In genomic region chrY:16662741-16663140, GRCh38 we compare ENCODE assay signal across 1 cellular context.
TF ChIP-seq lines count a peak whose summit lies in the region.

No MANE protein-coding gene starts in this region.

TF ChIP-seq in GM23338, 12 proteins besides CTCF, POLR2A, EP300 and RAD21 (continued from another document):
- TF ChIP-seq, protein P1, sequence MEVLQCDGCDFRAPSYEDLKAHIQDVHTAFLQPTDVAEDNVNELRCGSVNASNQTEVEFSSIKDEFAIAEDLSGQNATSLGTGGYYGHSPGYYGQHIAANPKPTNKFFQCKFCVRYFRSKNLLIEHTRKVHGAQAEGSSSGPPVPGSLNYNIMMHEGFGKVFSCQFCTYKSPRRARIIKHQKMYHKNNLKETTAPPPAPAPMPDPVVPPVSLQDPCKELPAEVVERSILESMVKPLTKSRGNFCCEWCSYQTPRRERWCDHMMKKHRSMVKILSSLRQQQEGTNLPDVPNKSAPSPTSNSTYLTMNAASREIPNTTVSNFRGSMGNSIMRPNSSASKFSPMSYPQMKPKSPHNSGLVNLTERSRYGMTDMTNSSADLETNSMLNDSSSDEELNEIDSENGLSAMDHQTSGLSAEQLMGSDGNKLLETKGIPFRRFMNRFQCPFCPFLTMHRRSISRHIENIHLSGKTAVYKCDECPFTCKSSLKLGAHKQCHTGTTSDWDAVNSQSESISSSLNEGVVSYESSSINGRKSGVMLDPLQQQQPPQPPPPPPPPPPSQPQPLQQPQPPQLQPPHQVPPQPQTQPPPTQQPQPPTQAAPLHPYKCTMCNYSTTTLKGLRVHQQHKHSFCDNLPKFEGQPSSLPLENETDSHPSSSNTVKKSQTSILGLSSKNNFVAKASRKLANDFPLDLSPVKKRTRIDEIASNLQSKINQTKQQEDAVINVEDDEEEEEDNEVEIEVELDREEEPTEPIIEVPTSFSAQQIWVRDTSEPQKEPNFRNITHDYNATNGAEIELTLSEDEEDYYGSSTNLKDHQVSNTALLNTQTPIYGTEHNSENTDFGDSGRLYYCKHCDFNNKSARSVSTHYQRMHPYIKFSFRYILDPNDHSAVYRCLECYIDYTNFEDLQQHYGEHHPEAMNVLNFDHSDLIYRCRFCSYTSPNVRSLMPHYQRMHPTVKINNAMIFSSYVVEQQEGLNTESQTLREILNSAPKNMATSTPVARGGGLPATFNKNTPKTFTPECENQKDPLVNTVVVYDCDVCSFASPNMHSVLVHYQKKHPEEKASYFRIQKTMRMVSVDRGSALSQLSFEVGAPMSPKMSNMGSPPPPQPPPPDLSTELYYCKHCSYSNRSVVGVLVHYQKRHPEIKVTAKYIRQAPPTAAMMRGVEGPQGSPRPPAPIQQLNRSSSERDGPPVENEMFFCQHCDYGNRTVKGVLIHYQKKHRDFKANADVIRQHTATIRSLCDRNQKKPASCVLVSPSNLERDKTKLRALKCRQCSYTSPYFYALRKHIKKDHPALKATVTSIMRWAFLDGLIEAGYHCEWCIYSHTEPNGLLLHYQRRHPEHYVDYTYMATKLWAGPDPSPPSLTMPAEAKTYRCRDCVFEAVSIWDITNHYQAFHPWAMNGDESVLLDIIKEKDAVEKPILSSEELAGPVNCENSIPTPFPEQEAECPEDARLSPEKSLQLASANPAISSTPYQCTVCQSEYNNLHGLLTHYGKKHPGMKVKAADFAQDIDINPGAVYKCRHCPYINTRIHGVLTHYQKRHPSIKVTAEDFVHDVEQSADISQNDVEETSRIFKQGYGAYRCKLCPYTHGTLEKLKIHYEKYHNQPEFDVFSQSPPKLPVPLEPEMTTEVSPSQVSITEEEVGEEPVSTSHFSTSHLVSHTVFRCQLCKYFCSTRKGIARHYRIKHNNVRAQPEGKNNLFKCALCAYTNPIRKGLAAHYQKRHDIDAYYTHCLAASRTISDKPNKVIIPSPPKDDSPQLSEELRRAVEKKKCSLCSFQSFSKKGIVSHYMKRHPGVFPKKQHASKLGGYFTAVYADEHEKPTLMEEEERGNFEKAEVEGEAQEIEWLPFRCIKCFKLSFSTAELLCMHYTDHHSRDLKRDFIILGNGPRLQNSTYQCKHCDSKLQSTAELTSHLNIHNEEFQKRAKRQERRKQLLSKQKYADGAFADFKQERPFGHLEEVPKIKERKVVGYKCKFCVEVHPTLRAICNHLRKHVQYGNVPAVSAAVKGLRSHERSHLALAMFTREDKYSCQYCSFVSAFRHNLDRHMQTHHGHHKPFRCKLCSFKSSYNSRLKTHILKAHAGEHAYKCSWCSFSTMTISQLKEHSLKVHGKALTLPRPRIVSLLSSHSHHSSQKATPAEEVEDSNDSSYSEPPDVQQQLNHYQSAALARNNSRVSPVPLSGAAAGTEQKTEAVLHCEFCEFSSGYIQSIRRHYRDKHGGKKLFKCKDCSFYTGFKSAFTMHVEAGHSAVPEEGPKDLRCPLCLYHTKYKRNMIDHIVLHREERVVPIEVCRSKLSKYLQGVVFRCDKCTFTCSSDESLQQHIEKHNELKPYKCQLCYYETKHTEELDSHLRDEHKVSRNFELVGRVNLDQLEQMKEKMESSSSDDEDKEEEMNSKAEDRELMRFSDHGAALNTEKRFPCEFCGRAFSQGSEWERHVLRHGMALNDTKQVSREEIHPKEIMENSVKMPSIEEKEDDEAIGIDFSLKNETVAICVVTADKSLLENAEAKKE (CRISPR knock-in tag; IDR thresholded peaks at IDR 0.05), result no peak
- TF ChIP-seq STAT1 (IDR thresholded peaks at IDR 0.05; ENCODE audit: unreplicated experiment) (no peak), POLR2AphosphoS5 (IDR thresholded peaks at IDR 0.05; ENCODE audit: low read depth) (no peak), JUNB (IDR thresholded peaks at IDR 0.05; ENCODE audit: unreplicated experiment) (no peak), EZH2 (IDR thresholded peaks at IDR 0.05; ENCODE audit: low read depth, unreplicated experiment) (no peak), ZNF331 (CRISPR knock-in tag; IDR thresholded peaks at IDR 0.05; ENCODE audit: low read depth) (no peak)
- TF ChIP-seq, protein P2, sequence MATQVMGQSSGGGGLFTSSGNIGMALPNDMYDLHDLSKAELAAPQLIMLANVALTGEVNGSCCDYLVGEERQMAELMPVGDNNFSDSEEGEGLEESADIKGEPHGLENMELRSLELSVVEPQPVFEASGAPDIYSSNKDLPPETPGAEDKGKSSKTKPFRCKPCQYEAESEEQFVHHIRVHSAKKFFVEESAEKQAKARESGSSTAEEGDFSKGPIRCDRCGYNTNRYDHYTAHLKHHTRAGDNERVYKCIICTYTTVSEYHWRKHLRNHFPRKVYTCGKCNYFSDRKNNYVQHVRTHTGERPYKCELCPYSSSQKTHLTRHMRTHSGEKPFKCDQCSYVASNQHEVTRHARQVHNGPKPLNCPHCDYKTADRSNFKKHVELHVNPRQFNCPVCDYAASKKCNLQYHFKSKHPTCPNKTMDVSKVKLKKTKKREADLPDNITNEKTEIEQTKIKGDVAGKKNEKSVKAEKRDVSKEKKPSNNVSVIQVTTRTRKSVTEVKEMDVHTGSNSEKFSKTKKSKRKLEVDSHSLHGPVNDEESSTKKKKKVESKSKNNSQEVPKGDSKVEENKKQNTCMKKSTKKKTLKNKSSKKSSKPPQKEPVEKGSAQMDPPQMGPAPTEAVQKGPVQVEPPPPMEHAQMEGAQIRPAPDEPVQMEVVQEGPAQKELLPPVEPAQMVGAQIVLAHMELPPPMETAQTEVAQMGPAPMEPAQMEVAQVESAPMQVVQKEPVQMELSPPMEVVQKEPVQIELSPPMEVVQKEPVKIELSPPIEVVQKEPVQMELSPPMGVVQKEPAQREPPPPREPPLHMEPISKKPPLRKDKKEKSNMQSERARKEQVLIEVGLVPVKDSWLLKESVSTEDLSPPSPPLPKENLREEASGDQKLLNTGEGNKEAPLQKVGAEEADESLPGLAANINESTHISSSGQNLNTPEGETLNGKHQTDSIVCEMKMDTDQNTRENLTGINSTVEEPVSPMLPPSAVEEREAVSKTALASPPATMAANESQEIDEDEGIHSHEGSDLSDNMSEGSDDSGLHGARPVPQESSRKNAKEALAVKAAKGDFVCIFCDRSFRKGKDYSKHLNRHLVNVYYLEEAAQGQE (IDR thresholded peaks at IDR 0.05; ENCODE audit: unreplicated experiment), result no peak
- TF ChIP-seq, protein P3, sequence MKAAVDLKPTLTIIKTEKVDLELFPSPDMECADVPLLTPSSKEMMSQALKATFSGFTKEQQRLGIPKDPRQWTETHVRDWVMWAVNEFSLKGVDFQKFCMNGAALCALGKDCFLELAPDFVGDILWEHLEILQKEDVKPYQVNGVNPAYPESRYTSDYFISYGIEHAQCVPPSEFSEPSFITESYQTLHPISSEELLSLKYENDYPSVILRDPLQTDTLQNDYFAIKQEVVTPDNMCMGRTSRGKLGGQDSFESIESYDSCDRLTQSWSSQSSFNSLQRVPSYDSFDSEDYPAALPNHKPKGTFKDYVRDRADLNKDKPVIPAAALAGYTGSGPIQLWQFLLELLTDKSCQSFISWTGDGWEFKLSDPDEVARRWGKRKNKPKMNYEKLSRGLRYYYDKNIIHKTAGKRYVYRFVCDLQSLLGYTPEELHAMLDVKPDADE (IDR thresholded peaks at IDR 0.05), result no peak
